ENCODE assay signal across 8 cellular contexts in the genomic region with DNA sequence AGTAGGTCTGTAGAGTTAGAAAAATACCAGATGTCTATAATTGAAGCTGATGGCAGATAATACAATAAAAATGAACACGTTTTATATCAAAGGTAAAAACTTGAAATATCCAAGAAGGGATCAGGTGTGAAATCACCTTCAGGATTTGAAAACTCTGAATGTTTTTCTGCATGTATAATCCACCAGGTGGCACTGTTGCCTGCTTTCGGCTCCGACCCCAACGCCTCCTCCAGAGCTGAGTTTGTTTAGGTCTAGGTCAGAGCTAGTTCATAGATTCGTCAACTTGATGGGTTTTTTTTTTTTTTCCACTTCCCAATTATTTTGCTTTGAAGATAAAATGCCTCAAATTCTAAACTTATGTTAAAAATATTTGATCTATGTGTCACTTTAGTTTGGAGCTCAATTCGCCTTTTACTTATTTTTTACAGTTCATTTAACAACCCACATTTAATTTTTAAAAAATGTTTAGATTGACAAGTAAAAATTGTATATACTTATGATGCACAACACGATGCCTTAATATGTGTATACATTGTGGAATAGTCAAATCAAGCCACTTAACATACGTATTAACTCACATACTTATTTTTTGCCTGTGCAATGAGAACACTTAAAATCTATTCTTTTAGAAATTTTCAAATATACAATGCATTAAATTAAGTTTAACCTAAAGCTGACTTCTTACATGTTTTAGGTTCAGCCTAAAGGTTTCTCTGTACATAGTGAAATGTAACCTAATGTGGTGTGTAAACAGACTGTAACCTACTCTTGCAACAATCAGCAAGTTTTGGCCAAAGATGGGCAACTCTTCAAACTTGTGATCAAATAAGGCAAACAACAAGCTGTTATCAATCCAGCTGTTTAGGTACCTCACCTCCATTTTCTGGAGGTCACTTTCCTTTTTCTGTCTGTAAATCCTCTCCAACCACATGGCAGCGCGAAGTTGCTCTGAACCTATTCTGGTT. TPM values are rescaled to one million over a fixed set of nuclear protein-coding genes. Genes with fewer than 3 reads are reported as not detected.
DNase-seq lines count a peak whose midpoint lies in the region; ATAC-seq and TF ChIP-seq lines count a peak whose summit lies in the region.

No MANE protein-coding gene starts in this region.

- H3K18ac ChIP-seq in H9 (ENCODE audit: insufficient read length, low read depth, low read length) = no peak overlapping the region

- no peaks in the 10 kb centered on the region for H3K4me1 Mint-ChIP-seq in H9
- no peaks in the 10 kb centered on the region for H3K4me1 Mint-ChIP-seq in activated CD4-positive, alpha-beta T cell treated with anti-CD3 and anti-CD28 coated beads, Interleukin-2, amount 10 ng/mL, durations not matched to agents 7 days and 5 days

- no peak overlapping the region for H3K4me3 Mint-ChIP-seq in H9
- no peak overlapping the region for H3K4me3 Mint-ChIP-seq in activated CD4-positive, alpha-beta T cell treated with anti-CD3 and anti-CD28 coated beads, Interleukin-2, amount 10 ng/mL, durations not matched to agents 7 days and 5 days

- peaks cover 2 to 21% (median 6%) of the 10 kb centered on the region in 3 experiments; a peak in 6 of 7 replicates for H3K36me3 Mint-ChIP-seq in H9 (ENCODE audit: insufficient read depth in 1 of 3, low read depth in 3 of 3)
- no peaks in the 10 kb centered on the region for H3K36me3 Mint-ChIP-seq in activated CD4-positive, alpha-beta T cell treated with anti-CD3 and anti-CD28 coated beads, Interleukin-2, amount 10 ng/mL, durations not matched to agents 7 days and 5 days (ENCODE audit: low read depth)

- no peak overlapping the region for H4K91ac ChIP-seq in H9 (ENCODE audit: insufficient read length, low read depth, low read length)

- no peak overlapping the region for H2BK15ac ChIP-seq in H9 (ENCODE audit: low read depth, low read length)

- H2AK5ac ChIP-seq in H9 (ENCODE audit: insufficient read length, low read length) = no peak overlapping the region

- no peak for TF ChIP-seq POLR2A in lower leg skin (IDR thresholded peaks at IDR 0.05)

- POLR2A ChIA-PET in activated CD4-positive, alpha-beta T cell treated with anti-CD3 and anti-CD28 coated beads, Interleukin-2, amount 10 ng/mL, durations not matched to agents 7 days and 5 days (lab: Charles Lee) = no interaction called here

- no peak overlapping the region for H3T11ph ChIP-seq in H9 (ENCODE audit: low read length)

- H3K4me2 ChIP-seq in H9 (ENCODE audit: insufficient read depth, insufficient read length, low read length) = no peak overlapping the region

- H3K4me1 ChIP-seq in H9 (ENCODE audit: insufficient read depth, low read length) = no peaks in the 10 kb centered on the region

- H3K27ac ChIP-seq in H9 (ENCODE audit: insufficient read length, low read depth, low read length) = no peak overlapping the region
- H3K27ac ChIP-seq in coronary artery = no peak overlapping the region

- H2BK5ac ChIP-seq in H9 (ENCODE audit: insufficient read length, low read length) = no peak overlapping the region

- CTCF ChIA-PET in activated CD4-positive, alpha-beta T cell treated with anti-CD3 and anti-CD28 coated beads, Interleukin-2, amount 10 ng/mL, durations not matched to agents 7 days and 5 days (lab: Charles Lee) = interaction anchor here (0.5 to 0.8 kb wide), 6 partner anchors 23 to 1112 kb away, joined by 3 to 5 read pairs (median 4); partner anchors contain the start of gene ENPP4

- H3K9me3 Mint-ChIP-seq in H9 = peaks cover 26 to 31% of the 10 kb centered on the region in 2 experiments
- H3K9me3 Mint-ChIP-seq in activated CD4-positive, alpha-beta T cell treated with anti-CD3 and anti-CD28 coated beads, Interleukin-2, amount 10 ng/mL, durations not matched to agents 7 days and 5 days = peaks cover 9% of the 10 kb centered on the region

- no peaks in the 10 kb centered on the region for H3K23me2 ChIP-seq in H9 (ENCODE audit: insufficient read length, low read depth, low read length, poor library complexity, severe bottlenecking)

- H3K27ac Mint-ChIP-seq in H9 = no peak overlapping the region
- no peak overlapping the region for H3K27ac Mint-ChIP-seq in activated CD4-positive, alpha-beta T cell treated with anti-CD3 and anti-CD28 coated beads, Interleukin-2, amount 10 ng/mL, durations not matched to agents 7 days and 5 days

- H2BK120ac ChIP-seq in H9 (ENCODE audit: low read depth, low read length, poor library complexity, severe bottlenecking) = no peak overlapping the region

- no peak overlapping the region for H4K5ac ChIP-seq in H9 (ENCODE audit: insufficient read length, low read depth, low read length)

- H3K27me3 ChIP-seq in H9 (ENCODE audit: insufficient read depth, low read length) = no peaks in the 10 kb centered on the region

- H3K9ac ChIP-seq in H9 (ENCODE audit: extremely low read depth, insufficient read length, low read length) = no peak overlapping the region

- H4K20me1 ChIP-seq in H9 (ENCODE audit: control insufficient read depth, insufficient read depth, insufficient read length) = no peaks in the 10 kb centered on the region

- ATAC-seq in HG02981 (IDR thresholded peaks at IDR 0.05; ENCODE audit: unreplicated experiment) = no peak

- H2BK12ac ChIP-seq in H9 (ENCODE audit: insufficient read length, low read depth, low read length) = no peak overlapping the region

- no peak overlapping the region for H3K56ac ChIP-seq in H9 (ENCODE audit: insufficient read length, low read depth, low read length)

- in situ Hi-C loops in Caki2 (cut with HindIII; ENCODE audit: low pct_unique_long_range_greater_than_20kb, low sequenced_read_pairs) = no loop called here

- H2AFZ ChIP-seq in H9 (ENCODE audit: low read length) = no peak overlapping the region

- H3K14ac ChIP-seq in H9 (ENCODE audit: insufficient read depth, low read length) = no peak overlapping the region

- H3K4ac ChIP-seq in H9 (ENCODE audit: low read depth, low read length) = no peak overlapping the region

- DNase-seq in Caki2 (ENCODE audit: low read depth) (peak; percentile 22), H9 (peak; percentile 45), NCI-H345 (lab: John Stamatoyannopoulos, UW) (peak; percentile 68), coronary artery (ENCODE audit: low spot score) (no peak), lower leg skin (ENCODE audit: low spot score in 2 of 2) (peak; percentile 47 to 88)
- peak; percentile 60 for DNase-seq in activated CD4-positive, alpha-beta T cell treated with anti-CD3 and anti-CD28 coated beads, Interleukin-2, amount 10 ng/mL, durations not matched to agents 7 days and 5 days
- peak; percentile 34 for DNase-seq in stimulated activated CD8-positive, alpha-beta memory T cell treated with anti-CD3 and anti-CD28 coated beads, Interleukin-12 subunit alpha, Interleukin-12 subunit beta, amount 100 ng/mL, for 1 hour (ENCODE audit: low read depth)

- H4K8ac ChIP-seq in H9 (replicated peaks; ENCODE audit: insufficient read length, low read depth, low read length) = no peak overlapping the region

- H3K9me3 ChIP-seq in H9 (ENCODE audit: control insufficient read depth, low read depth, low read length) = no peaks in the 10 kb centered on the region

- H3K27me3 Mint-ChIP-seq in H9 (ENCODE audit: low read depth) = peaks cover 9% of the 10 kb centered on the region; the same call in 1 of the 2 replicates
- peaks cover 38% of the 10 kb centered on the region for H3K27me3 Mint-ChIP-seq in activated CD4-positive, alpha-beta T cell treated with anti-CD3 and anti-CD28 coated beads, Interleukin-2, amount 10 ng/mL, durations not matched to agents 7 days and 5 days

- no peak overlapping the region for H3K23ac ChIP-seq in H9 (ENCODE audit: insufficient read length, low read depth, low read length)

- WGBS in H9 (ENCODE audit: extremely low coverage, insufficient read length, low lambda C conversion rate) = no CpG with 5 or more reads among the region's 10 CpGs
- 37% methylated on average over 10 of the region's 10 CpGs for WGBS in lower leg skin, 2 donors

- no peak overlapping the region for H2BK20ac ChIP-seq in H9 (ENCODE audit: low read depth, low read length, poor library complexity, severe bottlenecking)

- H3K79me2 ChIP-seq in H9 (ENCODE audit: insufficient read depth, low read length) = no peaks in the 10 kb centered on the region

- no peak overlapping the region for H3K4me3 ChIP-seq in coronary artery
- H3K4me3 ChIP-seq in lower leg skin (ENCODE audit: low read depth, poor library complexity, severe bottlenecking) = no peak overlapping the region

- intact Hi-C loops in lower leg skin (cut with DNase I; ENCODE audit: low total_unique reads) = no loop called here

- TF ChIP-seq CTCF in H9 (conservative IDR thresholded peaks at IDR 0.05) = peak; percentile 85
- peak; percentile 55 for TF ChIP-seq CTCF in coronary artery (IDR thresholded peaks at IDR 0.05)
- TF ChIP-seq CTCF in lower leg skin (IDR thresholded peaks at IDR 0.05) = no peak

- H3K79me1 ChIP-seq in H9 (ENCODE audit: insufficient read depth, low read depth, low read length, poor library complexity, severe bottlenecking) = no peaks in the 10 kb centered on the region

RNA-seq across cellular contexts. Expression of gene ENPP4, which starts 39.4 kb away (rescaled TPM):
- 2.3 TPM in 2 replicates for total RNA-seq in Caki2 (2014; rRNA removed; shearing (Covaris generic); ENCODE audit: low replicate concordance)
- total RNA-seq in H9 (2021) (2.9 and 3.2 TPM in 2 replicates), lower leg skin (1 to 10 TPM; 1.9 to 7.2 (median 4.5) TPM)
- total RNA-seq in activated CD4-positive, alpha-beta T cell treated with anti-CD3 and anti-CD28 coated beads, Interleukin-2, amount 10 ng/mL, durations not matched to agents 7 days and 5 days = 1 to 10 TPM; 5.0 to 6.7 TPM

Comparison
In these comparisons a context has a peak if more than half of its experiments do, and no peak if none do; other contexts are left out.
1. CTCF ChIP-seq: peak in H9 (single experiment) and coronary artery (single experiment); none in lower leg skin (0 of 3).